In genomic region chr4:177339794-177340374, GRCh38 we compare ENCODE assay signal across 8 cellular contexts.
DNase-seq lines count a peak whose midpoint lies in the region; ATAC-seq and TF ChIP-seq lines count a peak whose summit lies in the region.

No MANE protein-coding gene starts in this region.

- H3K4me1 ChIP-seq in parathyroid adenoma = no peaks in the 10 kb centered on the region

- H3K9ac ChIP-seq in parathyroid adenoma = no peak overlapping the region

- TF ChIP-seq CTCF in parathyroid adenoma (IDR thresholded peaks at IDR 0.05) = peak; percentile 40

- no peaks in the 10 kb centered on the region for H3K27me3 ChIP-seq in parathyroid adenoma (ENCODE audit: control insufficient read depth, insufficient read depth, low read length)

- peak; percentile 96 for ATAC-seq in GM21360 (IDR thresholded peaks at IDR 0.05; ENCODE audit: unreplicated experiment)
- peak; percentile 98 for ATAC-seq in HG03469 (IDR thresholded peaks at IDR 0.05; ENCODE audit: unreplicated experiment)

- H3K36me3 ChIP-seq in parathyroid adenoma (ENCODE audit: control insufficient read depth, insufficient read depth, low read length) = no peaks in the 10 kb centered on the region

- H3K4me2 ChIP-seq in parathyroid adenoma (ENCODE audit: low read length) = no peak overlapping the region

- no peak overlapping the region for H3K4me3 ChIP-seq in parathyroid adenoma (ENCODE audit: low read depth, low read length)

- H3K27ac ChIP-seq in parathyroid adenoma = no peak overlapping the region

- H3K79me2 ChIP-seq in parathyroid adenoma = no peaks in the 10 kb centered on the region

- DNase-seq in NCI-H1694 treated with DMSO at 0.1 percent for 48 hours (lab: John Stamatoyannopoulos, UW) = peak; percentile 3
- DNase-seq in NCI-H1694 (lab: John Stamatoyannopoulos, UW) = no peak
- DNase-seq in SKM-1 treated with dmso at 0.1 percent for 144 hours (lab: John Stamatoyannopoulos, UW; ENCODE audit: unreplicated experiment) = peak; percentile 51
- DNase-seq in fibroblast of gingiva (ENCODE audit: low read depth) = peak; percentile 48
- no peak for DNase-seq in NCI-H2029 (lab: John Stamatoyannopoulos, UW)

- no peak overlapping the region for H2AFZ ChIP-seq in parathyroid adenoma

- H3K9me3 ChIP-seq in parathyroid adenoma (ENCODE audit: control insufficient read depth, low read length) = no peaks in the 10 kb centered on the region

Comparison
In these comparisons a context has a peak if more than half of its experiments do, and no peak if none do; other contexts are left out.
1. DNase-seq: peak in NCI-H1694 treated with DMSO at 0.1 percent for 48 hours (single experiment), SKM-1 treated with dmso at 0.1 percent for 144 hours (single experiment) and fibroblast of gingiva (single experiment); none in NCI-H1694 (single experiment) and NCI-H2029 (single experiment).